9 cellular contexts compared by ENCODE assay signal in the genomic region with DNA sequence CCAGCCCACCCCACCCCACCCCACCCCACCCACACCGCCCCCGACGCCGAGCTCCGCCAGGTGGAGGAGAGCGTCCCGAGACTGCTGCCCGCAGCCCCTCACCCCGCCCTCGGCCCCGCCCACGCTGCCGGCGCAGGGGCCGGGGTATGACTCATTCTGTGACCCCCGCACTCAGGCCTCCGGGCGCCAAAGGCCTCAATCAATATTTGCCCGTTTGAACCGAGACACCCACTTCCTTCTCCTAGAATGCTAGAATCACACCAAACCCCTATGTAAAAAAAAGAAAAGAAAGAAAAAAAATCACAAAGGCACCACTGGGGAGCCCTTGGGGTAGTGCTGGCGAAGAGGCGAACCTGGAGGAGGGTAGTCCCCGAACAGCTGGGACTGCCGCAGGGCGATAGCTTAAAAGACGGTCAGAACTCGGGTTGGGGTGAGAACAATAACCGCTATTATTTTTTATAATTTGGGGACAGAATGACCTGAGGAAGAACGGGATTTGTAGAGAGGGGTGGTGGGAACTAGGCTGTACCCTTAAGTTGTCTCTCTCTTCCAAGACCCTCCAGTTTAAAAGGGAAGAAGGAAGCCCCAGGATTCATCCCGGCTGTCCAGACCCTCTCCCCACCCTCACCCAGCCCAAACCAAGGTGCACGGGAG. TPM values are rescaled to one million over a fixed set of nuclear protein-coding genes. Genes with fewer than 3 reads are reported as not detected.
DNase-seq lines count a peak whose midpoint lies in the region; ATAC-seq and TF ChIP-seq lines count a peak whose summit lies in the region.
"Had no signal": no experiment of that assay in that cellular context is flagged by ENCODE, and none has a peak within 500 bp of the region (broad histone marks: within the 10 kb centered on the region; RNA-seq: fewer than 3 reads in every experiment).

No MANE protein-coding gene starts in this region.

- CTCF ChIA-PET in CD4-positive, alpha-beta T cell (lab: Charles Lee), result no interaction called here

- no peaks in the 10 kb centered on the region for H3K36me3 Mint-ChIP-seq in CD4-positive, alpha-beta T cell (ENCODE audit: low read depth)
- no peaks in the 10 kb centered on the region for H3K36me3 Mint-ChIP-seq in activated naive CD4-positive, alpha-beta T cell treated with anti-CD3 and anti-CD28 coated beads, Interleukin-2, amount 50 U/mL, for 24 hours

- no peaks in the 10 kb centered on the region for H3K36me3 ChIP-seq in effector memory CD4-positive, alpha-beta T cell (ENCODE audit: control insufficient read depth, insufficient read depth, low read length)

- no peaks in the 10 kb centered on the region for H3K27me3 Mint-ChIP-seq in CD4-positive, alpha-beta T cell
- no peaks in the 10 kb centered on the region for H3K27me3 Mint-ChIP-seq in activated naive CD4-positive, alpha-beta T cell treated with anti-CD3 and anti-CD28 coated beads, Interleukin-2, amount 50 U/mL, for 24 hours

- H3K4me3 Mint-ChIP-seq in CD4-positive, alpha-beta T cell, result peak overlapping the region; percentile 64
- H3K4me3 Mint-ChIP-seq in activated naive CD4-positive, alpha-beta T cell treated with anti-CD3 and anti-CD28 coated beads, Interleukin-2, amount 50 U/mL, for 24 hours, result peak overlapping the region; percentile 78

- no peaks in the 10 kb centered on the region for H3K9me3 Mint-ChIP-seq in CD4-positive, alpha-beta T cell
- no peaks in the 10 kb centered on the region for H3K9me3 Mint-ChIP-seq in activated naive CD4-positive, alpha-beta T cell treated with anti-CD3 and anti-CD28 coated beads, Interleukin-2, amount 50 U/mL, for 24 hours

- H3K27ac Mint-ChIP-seq in CD4-positive, alpha-beta T cell, result peak overlapping the region; percentile 4
- peak overlapping the region; percentile 48 for H3K27ac Mint-ChIP-seq in activated naive CD4-positive, alpha-beta T cell treated with anti-CD3 and anti-CD28 coated beads, Interleukin-2, amount 50 U/mL, for 24 hours

- peak; percentile 44 for ATAC-seq in CD4-positive, alpha-beta T cell (ENCODE audit: poor library complexity)
- ATAC-seq in GM21737 (IDR thresholded peaks at IDR 0.05; ENCODE audit: unreplicated experiment), result peak; percentile 31

- peaks cover 4% of the 10 kb centered on the region for H3K4me1 ChIP-seq in effector memory CD4-positive, alpha-beta T cell (ENCODE audit: control insufficient read depth, insufficient read depth, low read length, poor library complexity, severe bottlenecking)

- POLR2A ChIA-PET in CD4-positive, alpha-beta T cell (lab: Charles Lee), result no interaction called here

- H3K9me3 ChIP-seq in CD4-positive, alpha-beta T cell (ENCODE audit: control insufficient read depth, low read length), result no peaks in the 10 kb centered on the region
- no peaks in the 10 kb centered on the region for H3K9me3 ChIP-seq in effector memory CD4-positive, alpha-beta T cell (ENCODE audit: control insufficient read depth, low read length)

- intact Hi-C loops in CD4-positive, alpha-beta T cell (cut with DNase I, micrococcal nuclease), result no loop called here

- H3K4me3 ChIP-seq in iPS-11a (ENCODE audit: low read depth, low read length) (peak overlapping the region; percentile 92), skin epidermis (peak overlapping the region; percentile 5 to 38 (median 29))
- no peak overlapping the region for H3K4me3 ChIP-seq in effector memory CD4-positive, alpha-beta T cell (ENCODE audit: insufficient read depth, low read depth, low read length, poor library complexity, severe bottlenecking)

- no peak for TF ChIP-seq CTCF in CD4-positive, alpha-beta T cell (IDR thresholded peaks at IDR 0.05)

- peak in 6 of 10 experiments; percentile 4 to 40 (median 24) for DNase-seq in CD4-positive, alpha-beta T cell
- DNase-seq in NCI-H510A (lab: John Stamatoyannopoulos, UW) (peak; percentile 78), KG1 (lab: John Stamatoyannopoulos, UW) (no peak)
- DNase-seq in effector memory CD4-positive, alpha-beta T cell, result no peak

- peaks cover 5% of the 10 kb centered on the region for H3K4me1 Mint-ChIP-seq in CD4-positive, alpha-beta T cell (ENCODE audit: low read depth)
- peaks cover 10% of the 10 kb centered on the region for H3K4me1 Mint-ChIP-seq in activated naive CD4-positive, alpha-beta T cell treated with anti-CD3 and anti-CD28 coated beads, Interleukin-2, amount 50 U/mL, for 24 hours

- peaks cover 4% of the 10 kb centered on the region for H3K27me3 ChIP-seq in CD4-positive, alpha-beta T cell (ENCODE audit: control insufficient read depth, insufficient read depth, low read length)
- H3K27me3 ChIP-seq in effector memory CD4-positive, alpha-beta T cell (replicated peaks; ENCODE audit: control insufficient read depth, insufficient read depth, low read length, poor library complexity, severe bottlenecking), result no peaks in the 10 kb centered on the region

- H3K27ac ChIP-seq in CD4-positive, alpha-beta T cell (ENCODE audit: low read depth, low read length), result no peak overlapping the region
- peak overlapping the region in 18 of 21 experiments; percentile 7 to 61 (median 50) for H3K27ac ChIP-seq in skin epidermis
- H3K27ac ChIP-seq in effector memory CD4-positive, alpha-beta T cell (ENCODE audit: insufficient read depth, low read length, poor library complexity, severe bottlenecking), result no peak overlapping the region
- H3K27ac ChIP-seq: HL-60 had no signal

RNA-seq across cellular contexts. Expression of gene KRT8, which starts 0.9 kb away (rescaled TPM):
- under 1 TPM; 0.63 to 0.89 TPM for total RNA-seq in CD4-positive, alpha-beta T cell

RNA-seq across cellular contexts. Expression of gene KRT18, which starts 44.9 kb away (rescaled TPM):
- total RNA-seq in CD4-positive, alpha-beta T cell, result 1 to 10 TPM; 7.2 to 9.2 TPM

RNA-seq across cellular contexts. Expression of gene KRT78, which starts 55.2 kb away (rescaled TPM):
- not detected for total RNA-seq in CD4-positive, alpha-beta T cell

Comparison
In these comparisons a context has a peak if more than half of its experiments do, and no peak if none do; other contexts are left out.
1. DNase-seq: peak in CD4-positive, alpha-beta T cell (6 of 10) and NCI-H510A (single experiment); none in KG1 (single experiment) and effector memory CD4-positive, alpha-beta T cell (0 of 3).
2. H3K27ac ChIP-seq: peak in skin epidermis (18 of 21); none in CD4-positive, alpha-beta T cell (single experiment) and effector memory CD4-positive, alpha-beta T cell (single experiment).